ENCODE assay signal across 21 cellular contexts in genomic region chr6:167267896-167268528, GRCh38. TPM values are rescaled to one million over a fixed set of nuclear protein-coding genes. Genes with fewer than 3 reads are reported as not detected.
"Had no signal": no experiment of that assay in that cellular context is flagged by ENCODE, and none has a peak within 500 bp of the region (broad histone marks: within the 10 kb centered on the region; RNA-seq: fewer than 3 reads in every experiment).

No MANE protein-coding gene starts in this region.

- H3K4me1 Mint-ChIP-seq: activated B cell treated with CpG ODN at 0.5 μM for 24 hours; activated naive CD8-positive, alpha-beta T cell treated with anti-CD3 and anti-CD28 coated beads for 36 hours; activated T-helper 17 cell treated with anti-CD3 and anti-CD28 coated beads, Interleukin-2, amount 50 U/mL, for 72 hours; stimulated activated naive B cell treated with anti-CD40 and anti-IgM and Interleukin-4, amounts not matched to agents 10 μg/mL and 1 μg/mL and 100 μg/mL, for 72 hours had no signal

- H3K4me3 ChIP-seq: cardiac muscle cell, lung, psoas muscle, thoracic aorta, upper lobe of right lung had no signal

- H3K4me3 Mint-ChIP-seq: activated B cell treated with CpG ODN at 0.5 μM for 24 hours; activated CD8-positive, alpha-beta T cell treated with anti-CD3 and anti-CD28 coated beads for 36 hours; activated naive CD8-positive, alpha-beta T cell treated with anti-CD3 and anti-CD28 coated beads for 36 hours; activated T-helper 17 cell treated with anti-CD3 and anti-CD28 coated beads, Interleukin-2, amount 50 U/mL, for 72 hours; stimulated activated naive B cell treated with anti-CD40 and anti-IgM and Interleukin-4, amounts not matched to agents 10 μg/mL and 1 μg/mL and 100 μg/mL, for 72 hours had no signal

- H3K4me1 ChIP-seq: foreskin keratinocyte, psoas muscle, upper lobe of right lung had no signal

- H3K27me3 ChIP-seq: cardiac muscle cell, foreskin keratinocyte, upper lobe of right lung had no signal

- H3K36me3 ChIP-seq: cardiac muscle cell, thoracic aorta, upper lobe of right lung had no signal

- H3K27ac ChIP-seq: cardiac muscle cell, foreskin keratinocyte, psoas muscle, thoracic aorta, upper lobe of right lung had no signal

- H3K27ac Mint-ChIP-seq: activated B cell treated with CpG ODN at 0.5 μM for 24 hours; activated CD8-positive, alpha-beta T cell treated with anti-CD3 and anti-CD28 coated beads for 36 hours; activated naive CD8-positive, alpha-beta T cell treated with anti-CD3 and anti-CD28 coated beads for 36 hours; activated T-helper 17 cell treated with anti-CD3 and anti-CD28 coated beads, Interleukin-2, amount 50 U/mL, for 72 hours; stimulated activated naive B cell treated with anti-CD40 and anti-IgM and Interleukin-4, amounts not matched to agents 10 μg/mL and 1 μg/mL and 100 μg/mL, for 72 hours had no signal

- DNase-seq: activated B cell treated with CpG ODN at 0.5 μM for 24 hours; activated CD4-positive, alpha-beta T cell treated with anti-CD3 and anti-CD28 coated beads for 48 hours; activated CD8-positive, alpha-beta T cell treated with anti-CD3 and anti-CD28 coated beads for 36 hours; activated naive CD4-positive, alpha-beta T cell; activated naive CD8-positive, alpha-beta T cell treated with anti-CD3 and anti-CD28 coated beads for 36 hours; activated T-cell treated with anti-CD3 and anti-CD28 coated beads, Interleukin-2, amount 50 U/mL, for 1 hour; amniotic stem cell; dermis blood vessel endothelial cell; effector memory CD4-positive, alpha-beta T cell; foreskin keratinocyte; left colon; psoas muscle; stimulated activated naive B cell treated with anti-CD40 and anti-IgM and Interleukin-4, amounts not matched to agents 10 μg/mL and 1 μg/mL and 100 μg/mL, for 72 hours; upper lobe of right lung had no signal

- H3K36me3 Mint-ChIP-seq: activated naive CD8-positive, alpha-beta T cell treated with anti-CD3 and anti-CD28 coated beads for 36 hours; stimulated activated naive B cell treated with anti-CD40 and anti-IgM and Interleukin-4, amounts not matched to agents 10 μg/mL and 1 μg/mL and 100 μg/mL, for 72 hours had no signal

- H3K9me3 Mint-ChIP-seq: activated B cell treated with CpG ODN at 0.5 μM for 24 hours; activated CD8-positive, alpha-beta T cell treated with anti-CD3 and anti-CD28 coated beads for 36 hours; activated naive CD8-positive, alpha-beta T cell treated with anti-CD3 and anti-CD28 coated beads for 36 hours; activated T-helper 17 cell treated with anti-CD3 and anti-CD28 coated beads, Interleukin-2, amount 50 U/mL, for 72 hours had no signal

- H3K9me3 ChIP-seq: psoas muscle, thoracic aorta, upper lobe of right lung had no signal

RNA-seq across cellular contexts. Expression of gene UNC93A, which starts 23.1 kb away (rescaled TPM):
- total RNA-seq: activated B cell treated with CpG ODN at 0.5 μM for 24 hours; activated CD8-positive, alpha-beta T cell treated with anti-CD3 and anti-CD28 coated beads for 36 hours; activated naive CD8-positive, alpha-beta T cell treated with anti-CD3 and anti-CD28 coated beads for 36 hours; activated T-helper 17 cell treated with anti-CD3 and anti-CD28 coated beads, Interleukin-2, amount 50 U/mL, for 72 hours; cardiac muscle cell; dermis blood vessel endothelial cell; fibroblast of lung; foreskin keratinocyte; lung; myocyte; osteocyte; psoas muscle; thoracic aorta; upper lobe of right lung had no signal
- polyA plus RNA-seq: cardiac muscle cell, fibroblast of lung, foreskin keratinocyte, lung, psoas muscle had no signal

RNA-seq across cellular contexts. Expression of gene TTLL2, which starts 56.9 kb away (rescaled TPM):
- total RNA-seq: activated B cell treated with CpG ODN at 0.5 μM for 24 hours; activated CD8-positive, alpha-beta T cell treated with anti-CD3 and anti-CD28 coated beads for 36 hours; activated naive CD8-positive, alpha-beta T cell treated with anti-CD3 and anti-CD28 coated beads for 36 hours; activated T-helper 17 cell treated with anti-CD3 and anti-CD28 coated beads, Interleukin-2, amount 50 U/mL, for 72 hours; cardiac muscle cell; dermis blood vessel endothelial cell; fibroblast of lung; foreskin keratinocyte; left colon; lung; myocyte; osteocyte; psoas muscle; thoracic aorta; upper lobe of right lung had no signal
- polyA plus RNA-seq: cardiac muscle cell, fibroblast of lung, foreskin keratinocyte, lung, psoas muscle had no signal
